In genomic region chr5:159106193-159106568, GRCh38 we compare ENCODE assay signal across 8 cellular contexts. TPM values are rescaled to one million over a fixed set of nuclear protein-coding genes. Genes with fewer than 3 reads are reported as not detected.
DNase-seq lines count a peak whose midpoint lies in the region; ATAC-seq and TF ChIP-seq lines count a peak whose summit lies in the region.

No MANE protein-coding gene starts in this region.

- BruUV-seq in Caco-2 (replicated peaks; lab: Mats Ljungman, UMichigan) = no TSS peak

- no peak overlapping the region for H3K27ac Mint-ChIP-seq in mesothelial cell of epicardium
- no peak overlapping the region for H3K27ac Mint-ChIP-seq in Caco-2 (ENCODE audit: unreplicated experiment)

- H3K36me3 ChIP-seq in Caco-2 (ENCODE audit: control insufficient read depth, insufficient read depth, low read length) = no peaks in the 10 kb centered on the region

- peaks cover 25% of the 10 kb centered on the region for H3K4me1 Mint-ChIP-seq in mesothelial cell of epicardium
- H3K4me1 Mint-ChIP-seq in Caco-2 (ENCODE audit: low read depth, unreplicated experiment) = peaks cover 7% of the 10 kb centered on the region

- no peak for TF ChIP-seq CTCF in mesothelial cell of epicardium (IDR thresholded peaks at IDR 0.05; ENCODE audit: unreplicated experiment)
- TF ChIP-seq CTCF in Caco-2 (IDR thresholded peaks at IDR 0.05; ENCODE audit: insufficient read depth in 1 of 2, low read depth in 1 of 2, low read length in 1 of 2, severe bottlenecking in 1 of 2, unreplicated experiment in 1 of 2) = no peak

- H3K4me3 ChIP-seq in GM08714 (ENCODE audit: low read length) (peak overlapping the region; percentile 58; the same call in 1 of the 2 replicates), Caco-2 (ENCODE audit: low read depth, low read length) (no peak overlapping the region)

- H3K9me3 ChIP-seq in Caco-2 = no peaks in the 10 kb centered on the region

- intact Hi-C loops in Caco-2 (cut with micrococcal nuclease; ENCODE audit: unreplicated experiment) = loop anchor here (1.0 to 5.0 kb wide), 2 partner anchors 411 to 1029 kb away; no protein-coding TSS in a partner anchor

- H3K9me3 Mint-ChIP-seq in mesothelial cell of epicardium = no peaks in the 10 kb centered on the region
- no peaks in the 10 kb centered on the region for H3K9me3 Mint-ChIP-seq in Caco-2 (ENCODE audit: unreplicated experiment)

- H3K27me3 Mint-ChIP-seq in mesothelial cell of epicardium (ENCODE audit: low read depth) = peaks cover 98% of the 10 kb centered on the region
- H3K27me3 Mint-ChIP-seq in Caco-2 (ENCODE audit: insufficient read depth, unreplicated experiment) = peaks cover 42% of the 10 kb centered on the region

- H3K36me3 Mint-ChIP-seq in mesothelial cell of epicardium = no peaks in the 10 kb centered on the region
- no peaks in the 10 kb centered on the region for H3K36me3 Mint-ChIP-seq in Caco-2 (ENCODE audit: insufficient read depth, unreplicated experiment)

- no peaks in the 10 kb centered on the region; the same call in 1 of the 2 replicates for H3K27me3 ChIP-seq in Caco-2 (replicated peaks; ENCODE audit: control insufficient read depth, insufficient read depth, low read length)

- POLR2A ChIA-PET in Caco-2 (lab: Charles Lee) = interaction anchor here (0.7 kb wide), 1 partner anchor 44 kb away, joined by 5 read pairs; no protein-coding TSS in a partner anchor

- CTCF ChIA-PET in Caco-2 (lab: Charles Lee) = interaction anchor here (0.7 to 2.3 kb wide), 5 partner anchors 411 to 1038 kb away, joined by 3 to 17 read pairs (median 9); no protein-coding TSS in a partner anchor

- ATAC-seq in HG02642 (IDR thresholded peaks at IDR 0.05; ENCODE audit: poor library complexity, unreplicated experiment) = peak; percentile 9
- ATAC-seq in HG03520 (IDR thresholded peaks at IDR 0.05; ENCODE audit: unreplicated experiment) = no peak

- peak; percentile 35 for DNase-seq in activated naive CD4-positive, alpha-beta T cell treated with anti-CD3 and anti-CD28 coated beads, Interleukin-2, amount 50 U/mL, for 16 hours
- DNase-seq in mesothelial cell of epicardium (ENCODE audit: low spot score in 2 of 2, unreplicated experiment in 2 of 2) (no peak), NCI-H2107 treated with DMSO at 0.1 percent for 48 hours (lab: John Stamatoyannopoulos, UW; ENCODE audit: unreplicated experiment) (no peak), Caco-2 (no peak), nucleus accumbens (lab: John Stamatoyannopoulos, UW) (no peak)

- no peaks in the 10 kb centered on the region for H3K4me1 ChIP-seq in Caco-2

- peak overlapping the region; percentile 67 for H3K4me3 Mint-ChIP-seq in mesothelial cell of epicardium
- no peak overlapping the region for H3K4me3 Mint-ChIP-seq in Caco-2 (ENCODE audit: unreplicated experiment)

RNA-seq across cellular contexts. Expression of gene EBF1, which starts 6.5 kb away (rescaled TPM):
- total RNA-seq in mesothelial cell of epicardium (0.96 to 1.6 TPM (median 1.4 TPM) in 3 replicates), Caco-2 (2022) (not detected in 2 replicates)
